Comparison of ENCODE assay signal across 30 cellular contexts in the genomic region with DNA sequence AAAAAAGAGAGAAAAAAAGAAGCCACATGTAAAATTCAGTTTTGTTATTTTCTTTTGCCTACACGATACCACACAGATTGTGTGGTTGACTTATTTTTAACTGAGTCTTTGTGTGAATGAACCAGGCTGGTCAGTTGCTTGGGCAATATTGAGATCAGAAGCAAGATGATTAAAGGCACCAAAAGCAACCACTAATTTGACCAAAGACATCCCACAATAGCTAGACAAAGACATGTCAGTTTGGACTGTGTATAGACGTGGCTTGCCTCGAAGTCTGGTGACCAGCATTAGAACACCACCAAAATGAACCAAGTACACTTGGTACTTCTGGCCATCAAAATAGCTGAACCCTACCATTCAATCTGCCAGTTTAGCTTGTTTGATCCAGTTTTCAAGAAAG.
"Had no signal": no experiment of that assay in that cellular context is flagged by ENCODE, and none has a peak within 500 bp of the region (broad histone marks: within the 10 kb centered on the region; RNA-seq: fewer than 3 reads in every experiment).

No MANE protein-coding gene starts in this region.

- H3K27me3 Mint-ChIP-seq: naive thymus-derived CD8-positive, alpha-beta T cell; natural killer cell treated with Interleukin-12 subunit alpha and Interleukin-12 subunit beta and Interleukin-15 and Interleukin-18, amount 100 ng/mL, for 72 hours; stimulated activated memory B cell treated with anti-CD40 and anti-IgM and Interleukin-4, amounts not matched to agents 10 μg/mL and 1 μg/mL and 100 μg/mL, for 72 hours; stimulated activated naive CD8-positive, alpha-beta T cell treated with anti-CD3 and anti-CD28 coated beads, Interleukin-15, Interleukin-2, amounts not matched to agents 100 ng/mL and 50 ng/mL, for 24 hours had no signal

- H3K36me3 Mint-ChIP-seq: natural killer cell treated with Interleukin-12 subunit alpha and Interleukin-12 subunit beta and Interleukin-15 and Interleukin-18, amount 100 ng/mL, for 72 hours; neural progenitor cell; stimulated activated memory B cell treated with anti-CD40 and anti-IgM and Interleukin-4, amounts not matched to agents 10 μg/mL and 1 μg/mL and 100 μg/mL, for 72 hours had no signal

- H3K4me1 ChIP-seq: neural progenitor cell, parathyroid adenoma, psoas muscle, right lobe of liver, spleen, thyroid gland, upper lobe of left lung had no signal

- H3K27ac ChIP-seq: neural progenitor cell, ovary, parathyroid adenoma, psoas muscle, right lobe of liver, sigmoid colon, spleen, thoracic aorta, thyroid gland, tibial nerve, upper lobe of left lung, vagina had no signal

- H3K4me1 Mint-ChIP-seq: naive thymus-derived CD8-positive, alpha-beta T cell; neural progenitor cell; stimulated activated memory B cell treated with anti-CD40 and anti-IgM and Interleukin-4, amounts not matched to agents 10 μg/mL and 1 μg/mL and 100 μg/mL, for 72 hours had no signal

- H3K4me3 ChIP-seq: neural progenitor cell, ovary, psoas muscle, right lobe of liver, sigmoid colon, skin epidermis, smooth muscle cell, spleen, stomach, thoracic aorta, thyroid gland, tibial nerve, upper lobe of left lung, vagina had no signal

- H3K27me3 ChIP-seq: neural progenitor cell, ovary, right lobe of liver, sigmoid colon, spleen, stomach, thyroid gland, tibial nerve, upper lobe of left lung, vagina had no signal

- H3K27ac Mint-ChIP-seq: naive thymus-derived CD8-positive, alpha-beta T cell; natural killer cell treated with Interleukin-12 subunit alpha and Interleukin-12 subunit beta and Interleukin-15 and Interleukin-18, amount 100 ng/mL, for 72 hours; neural progenitor cell; progenitor cell of endocrine pancreas; stimulated activated memory B cell treated with anti-CD40 and anti-IgM and Interleukin-4, amounts not matched to agents 10 μg/mL and 1 μg/mL and 100 μg/mL, for 72 hours; stimulated activated naive CD8-positive, alpha-beta T cell treated with anti-CD3 and anti-CD28 coated beads, Interleukin-15, Interleukin-2, amounts not matched to agents 100 ng/mL and 50 ng/mL, for 24 hours had no signal

- H3K9me3 ChIP-seq: ovary, right lobe of liver, thoracic aorta, thyroid gland, vagina had no signal

- H3K4me3 Mint-ChIP-seq: naive thymus-derived CD8-positive, alpha-beta T cell; natural killer cell treated with Interleukin-12 subunit alpha and Interleukin-12 subunit beta and Interleukin-15 and Interleukin-18, amount 100 ng/mL, for 72 hours; neural progenitor cell; stimulated activated memory B cell treated with anti-CD40 and anti-IgM and Interleukin-4, amounts not matched to agents 10 μg/mL and 1 μg/mL and 100 μg/mL, for 72 hours; stimulated activated naive CD8-positive, alpha-beta T cell treated with anti-CD3 and anti-CD28 coated beads, Interleukin-15, Interleukin-2, amounts not matched to agents 100 ng/mL and 50 ng/mL, for 24 hours had no signal

- H3K36me3 ChIP-seq: neural progenitor cell, ovary, right lobe of liver, sigmoid colon, spleen, stomach, thoracic aorta, thyroid gland, tibial nerve, upper lobe of left lung, vagina had no signal

- DNase-seq: naive thymus-derived CD8-positive, alpha-beta T cell; occipital lobe; ovary; posterior cingulate gyrus; psoas muscle; right lobe of liver; sigmoid colon; spleen; stimulated activated CD4-positive, alpha-beta T cell treated with anti-CD3 and anti-CD28 coated beads, Interleukin-12 subunit alpha, Interleukin-12 subunit beta, amount 100 ng/mL, for 4 hours; stimulated activated CD4-positive, alpha-beta T cell treated with anti-CD3 and anti-CD28 coated beads, Interleukin-1b, Interleukin-23, amount 100 ng/mL, for 48 hours; stimulated activated CD4-positive, alpha-beta T cell treated with anti-CD3 and anti-CD28 coated beads, Interleukin-4, amount 100 ng/mL, for 1 hour; stimulated activated CD4-positive, alpha-beta T cell treated with anti-CD3 and anti-CD28 coated beads, Interleukin-4, amount 100 ng/mL, for 4 hours; stimulated activated CD8-positive, alpha-beta memory T cell treated with anti-CD3 and anti-CD28 coated beads, Interleukin-4, amount 100 ng/mL, for 48 hours; stimulated activated naive CD4-positive, alpha-beta T cell; stomach; thyroid gland; trophoblast cell; upper lobe of left lung had no signal

- ATAC-seq: naive thymus-derived CD8-positive, alpha-beta T cell; natural killer cell treated with Interleukin-12 subunit alpha and Interleukin-12 subunit beta and Interleukin-15 and Interleukin-18, amount 100 ng/mL, for 72 hours; psoas muscle; right cardiac atrium; right lobe of liver; stimulated activated memory B cell treated with anti-CD40 and anti-IgM and Interleukin-4, amounts not matched to agents 10 μg/mL and 1 μg/mL and 100 μg/mL, for 72 hours had no signal
